Comparison of ENCODE assay signal across 8 cellular contexts in the genomic region with DNA sequence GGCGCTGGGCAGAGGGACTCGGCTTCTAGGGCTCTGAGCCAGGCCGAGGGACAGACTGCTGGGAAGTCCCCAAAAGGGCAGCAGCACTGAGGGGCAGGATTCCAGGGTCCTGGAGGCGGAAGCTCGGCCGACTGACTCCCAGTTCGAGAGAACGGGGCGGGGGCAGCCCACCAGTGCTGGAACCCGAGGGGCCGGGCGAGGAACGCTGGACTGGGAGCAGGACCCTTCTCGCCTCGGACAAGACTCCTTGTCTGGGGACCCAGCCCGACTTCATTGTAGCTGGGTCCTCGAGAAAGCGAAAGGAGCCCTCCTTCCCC. TPM values are rescaled to one million over a fixed set of nuclear protein-coding genes. Genes with fewer than 3 reads are reported as not detected.
DNase-seq lines count a peak whose midpoint lies in the region; ATAC-seq, FAIRE-seq and TF ChIP-seq lines count a peak whose summit lies in the region.

No MANE protein-coding gene starts in this region.

- no peak for FAIRE-seq in endothelial cell of umbilical vein (lab: Jason Lieb, UNC)

- H3K9me3 Mint-ChIP-seq in osteocyte (ENCODE audit: unreplicated experiment), result no peaks in the 10 kb centered on the region

- dilution Hi-C loops in endothelial cell of umbilical vein (cut with MboI; ENCODE audit: extremely low pct_ligation_motif_present, low sequenced_read_pairs), result no loop called here

- H3K27ac Mint-ChIP-seq in osteocyte (ENCODE audit: unreplicated experiment), result peak overlapping the region; percentile 94

- H3K27ac ChIP-seq in endothelial cell of umbilical vein (ENCODE audit: insufficient read depth, low read depth, low read length), result peak overlapping the region; percentile 66

- ATAC-seq in HG03520 (IDR thresholded peaks at IDR 0.05; ENCODE audit: unreplicated experiment), result no peak

- no peak for DNase-seq in GM12865 (ENCODE audit: low read depth)
- no peak for DNase-seq in NT2/D1 (ENCODE audit: low read depth, low spot score)
- DNase-seq in endothelial cell of umbilical vein (ENCODE audit: low read depth, low spot score), result no peak
- no peak for DNase-seq in osteocyte (ENCODE audit: extremely low spot score, unreplicated experiment)
- DNase-seq in SKM-1 (lab: John Stamatoyannopoulos, UW; ENCODE audit: unreplicated experiment), result no peak
- no peak for DNase-seq in 8988T
- DNase-seq in NCI-H2029 treated with DMSO at 0.1 percent for 48 hours (lab: John Stamatoyannopoulos, UW), result no peak

- peaks cover 18% of the 10 kb centered on the region for H3K79me2 ChIP-seq in endothelial cell of umbilical vein (ENCODE audit: control insufficient read depth, insufficient read depth, low read length)

- H3K4me1 Mint-ChIP-seq in osteocyte (ENCODE audit: unreplicated experiment), result peaks cover 30% of the 10 kb centered on the region

- no peak for TF ChIP-seq CTCF in GM12865 (IDR thresholded peaks at IDR 0.05; ENCODE audit: insufficient read depth, low read depth, low read length, missing control alignments)
- TF ChIP-seq CTCF in endothelial cell of umbilical vein (IDR thresholded peaks at IDR 0.05; ENCODE audit: extremely low read depth in 1 of 2, insufficient read depth in 1 of 2, low read depth in 1 of 2, low read length in 2 of 2), result no peak
- TF ChIP-seq CTCF in osteocyte (IDR thresholded peaks at IDR 0.05), result no peak

- H3K9me3 ChIP-seq in NT2/D1 (ENCODE audit: insufficient read depth, low read length), result no peaks in the 10 kb centered on the region
- H3K9me3 ChIP-seq in endothelial cell of umbilical vein (replicated peaks; ENCODE audit: control insufficient read depth, insufficient read depth, low read length), result no peaks in the 10 kb centered on the region

- TF ChIP-seq POLR2A in endothelial cell of umbilical vein (IDR thresholded peaks at IDR 0.05; ENCODE audit: low read depth, low read length), result no peak

- H3K27me3 Mint-ChIP-seq in osteocyte (ENCODE audit: unreplicated experiment), result no peaks in the 10 kb centered on the region

- intact Hi-C loops in endothelial cell of umbilical vein (cut with micrococcal nuclease), result loop anchor here (1.0 to 2.0 kb wide), 4 partner anchors 10 to 78 kb away; a partner anchor contains a TSS

- H3K4me2 ChIP-seq in endothelial cell of umbilical vein (ENCODE audit: insufficient read depth, low read length), result peak overlapping the region; percentile 84

- CTCF ChIA-PET in endothelial cell of umbilical vein (lab: Charles Lee), result interaction anchor here (0.6 to 4.6 kb wide), 19 partner anchors 9 to 256 kb away, joined by 3 to 50 read pairs (median 4); a partner anchor contains a TSS

- BruUV-seq in endothelial cell of umbilical vein (replicated peaks; lab: Mats Ljungman, UMichigan), result no TSS peak

- no peaks in the 10 kb centered on the region for H3K27me3 ChIP-seq in NT2/D1 (ENCODE audit: insufficient read depth, insufficient read length)
- no peaks in the 10 kb centered on the region for H3K27me3 ChIP-seq in endothelial cell of umbilical vein (ENCODE audit: control insufficient read depth in 2 of 2, insufficient read depth in 2 of 2, low read length in 2 of 2)

- H3K9ac ChIP-seq in NT2/D1 (ENCODE audit: insufficient read length, low read depth) (peak overlapping the region; percentile 90), endothelial cell of umbilical vein (replicated peaks; ENCODE audit: extremely low read depth, insufficient read depth, low read length) (peak overlapping the region; percentile 52)

- H4K20me1 ChIP-seq in endothelial cell of umbilical vein (replicated peaks; ENCODE audit: control insufficient read depth, extremely low read depth, insufficient read depth, low read length), result no peaks in the 10 kb centered on the region

- no peaks in the 10 kb centered on the region for H3K9me1 ChIP-seq in endothelial cell of umbilical vein (replicated peaks; ENCODE audit: control insufficient read depth, extremely low read depth, insufficient read depth, low read length)

- H3K4me1 ChIP-seq in NT2/D1 (ENCODE audit: insufficient read depth, insufficient read length) (peaks cover 4% of the 10 kb centered on the region), endothelial cell of umbilical vein (ENCODE audit: control insufficient read depth, extremely low read depth, insufficient read depth, low read length) (peaks cover 21% of the 10 kb centered on the region)

- H3K36me3 Mint-ChIP-seq in osteocyte (ENCODE audit: unreplicated experiment), result no peaks in the 10 kb centered on the region

- H2AFZ ChIP-seq in endothelial cell of umbilical vein (ENCODE audit: low read depth, low read length), result peak overlapping the region; percentile 96

- H3K4me3 ChIP-seq in GM12865 (ENCODE audit: low read depth, low read length) (peak overlapping the region; percentile 66), NT2/D1 (ENCODE audit: insufficient read length, low read depth) (peak overlapping the region; percentile 85), endothelial cell of umbilical vein (replicated peaks in 1 of 3; ENCODE audit: insufficient read depth in 1 of 3, low read depth in 1 of 3, low read length in 3 of 3) (peak overlapping the region; percentile 58 to 76 (median 60))

- POLR2A ChIA-PET in endothelial cell of umbilical vein (lab: Charles Lee), result interaction anchor here (0.9 kb wide), 1 partner anchor 10 kb away, joined by 4 read pairs; a partner anchor contains a TSS

- H3K36me3 ChIP-seq in NT2/D1 (ENCODE audit: insufficient read depth, insufficient read length, low read length) (peaks cover 5% of the 10 kb centered on the region), endothelial cell of umbilical vein (ENCODE audit: control insufficient read depth in 2 of 2, extremely low read depth in 1 of 2, insufficient read depth in 2 of 2, low read length in 2 of 2) (peaks cover 2 to 5% of the 10 kb centered on the region in 2 experiments)

- peak overlapping the region; percentile 87 for H3K4me3 Mint-ChIP-seq in osteocyte (ENCODE audit: unreplicated experiment)

TF ChIP-seq in endothelial cell of umbilical vein, 7 proteins besides CTCF, POLR2A, EP300 and RAD21:
- TF ChIP-seq EZH2 (IDR thresholded peaks at IDR 0.05; ENCODE audit: borderline replicate concordance, low read depth, low read length, severe bottlenecking) (no peak), FOS (IDR thresholded peaks at IDR 0.05; ENCODE audit: borderline replicate concordance, insufficient read depth, low read length) (no peak), POLR2AphosphoS5 (IDR thresholded peaks at IDR 0.05; ENCODE audit: insufficient read depth, low read depth, low read length) (peak; percentile 28), JUN (IDR thresholded peaks at IDR 0.05; ENCODE audit: borderline replicate concordance, insufficient read depth, insufficient read length, low read depth) (no peak)

RNA-seq across cellular contexts. Expression of a gene that starts 0.2 kb away (rescaled TPM):
- total RNA-seq in endothelial cell of umbilical vein, result 51.0 and 56.7 TPM in 2 replicates
- 33.8 and 47.2 TPM in 2 replicates for polyA plus RNA-seq in endothelial cell of umbilical vein
- polyA plus RNA-seq in endothelial cell of umbilical vein (2011; cell fraction: cytosol; rRNA removed), result 13.0 and 19.6 TPM in 2 replicates
- polyA plus RNA-seq in endothelial cell of umbilical vein (2011; cell fraction: nucleus; rRNA removed), result 118 and 122 TPM in 2 replicates
- 32.6 and 43.6 TPM in 2 replicates for polyA plus RNA-seq in endothelial cell of umbilical vein (2012)
- 20.5 and 32.0 TPM in 2 replicates for polyA minus RNA-seq in endothelial cell of umbilical vein
- polyA minus RNA-seq in endothelial cell of umbilical vein (2011; cell fraction: cytosol; rRNA and poly(A)+ RNA removed), result 17.9 TPM
- 34.1 and 47.1 TPM in 2 replicates for polyA minus RNA-seq in endothelial cell of umbilical vein (2011; cell fraction: nucleus; rRNA and poly(A)+ RNA removed)
- total RNA-seq in osteocyte, result 69.4 and 83.5 TPM in 2 replicates

RNA-seq across cellular contexts. Expression of a gene that starts 9.6 kb away (rescaled TPM):
- total RNA-seq in endothelial cell of umbilical vein, result 0.71 and 1.0 TPM in 2 replicates
- polyA plus RNA-seq in endothelial cell of umbilical vein, result 0.99 and 1.0 TPM in 2 replicates
- 0.54 and 0.97 TPM in 2 replicates for polyA plus RNA-seq in endothelial cell of umbilical vein (2011; cell fraction: cytosol; rRNA removed)
- polyA plus RNA-seq in endothelial cell of umbilical vein (2011; cell fraction: nucleus; rRNA removed), result 4.6 and 5.7 TPM in 2 replicates
- polyA plus RNA-seq in endothelial cell of umbilical vein (2012), result 0.95 and 2.3 TPM in 2 replicates
- 0.89 and 1.4 TPM in 2 replicates for polyA minus RNA-seq in endothelial cell of umbilical vein
- polyA minus RNA-seq in endothelial cell of umbilical vein (2011; cell fraction: cytosol; rRNA and poly(A)+ RNA removed), result not detected
- polyA minus RNA-seq in endothelial cell of umbilical vein (2011; cell fraction: nucleus; rRNA and poly(A)+ RNA removed), result 0.72 TPM in 1 of 2 replicates, not detected in the other
- total RNA-seq in osteocyte, result 0.89 and 1.8 TPM in 2 replicates

RNA-seq across cellular contexts. Expression of a gene that starts 10.0 kb away (rescaled TPM):
- 171 and 174 TPM in 2 replicates for total RNA-seq in endothelial cell of umbilical vein
- 33.6 and 33.9 TPM in 2 replicates for polyA plus RNA-seq in endothelial cell of umbilical vein
- 45.5 and 63.4 TPM in 2 replicates for polyA plus RNA-seq in endothelial cell of umbilical vein (2011; cell fraction: cytosol; rRNA removed)
- polyA plus RNA-seq in endothelial cell of umbilical vein (2011; cell fraction: nucleus; rRNA removed), result 66.3 and 72.8 TPM in 2 replicates
- polyA plus RNA-seq in endothelial cell of umbilical vein (2012), result 124 and 128 TPM in 2 replicates
- 134 and 138 TPM in 2 replicates for polyA minus RNA-seq in endothelial cell of umbilical vein
- 37.8 TPM for polyA minus RNA-seq in endothelial cell of umbilical vein (2011; cell fraction: cytosol; rRNA and poly(A)+ RNA removed)
- polyA minus RNA-seq in endothelial cell of umbilical vein (2011; cell fraction: nucleus; rRNA and poly(A)+ RNA removed), result 22.0 and 26.6 TPM in 2 replicates
- total RNA-seq in osteocyte, result 123 and 127 TPM in 2 replicates

RNA-seq across cellular contexts. Expression of a gene that starts 20.1 kb away (rescaled TPM):
- total RNA-seq in endothelial cell of umbilical vein (65.1 and 75.2 TPM in 2 replicates), osteocyte (90.8 and 92.9 TPM in 2 replicates)
- 58.4 and 68.6 TPM in 2 replicates for polyA plus RNA-seq in endothelial cell of umbilical vein
- polyA plus RNA-seq in endothelial cell of umbilical vein (2011; cell fraction: cytosol; rRNA removed), result 107 and 110 TPM in 2 replicates
- 80.7 and 94.6 TPM in 2 replicates for polyA plus RNA-seq in endothelial cell of umbilical vein (2011; cell fraction: nucleus; rRNA removed)
- polyA plus RNA-seq in endothelial cell of umbilical vein (2012), result 72.7 and 84.3 TPM in 2 replicates
- polyA minus RNA-seq in endothelial cell of umbilical vein, result 31.5 and 31.8 TPM in 2 replicates
- polyA minus RNA-seq in endothelial cell of umbilical vein (2011; cell fraction: cytosol; rRNA and poly(A)+ RNA removed), result 18.1 TPM
- polyA minus RNA-seq in endothelial cell of umbilical vein (2011; cell fraction: nucleus; rRNA and poly(A)+ RNA removed), result 13.0 and 19.6 TPM in 2 replicates

RNA-seq across cellular contexts. Expression of a gene that starts 36.8 kb away (rescaled TPM):
- total RNA-seq in endothelial cell of umbilical vein (5.1 and 5.5 TPM in 2 replicates), osteocyte (9.4 and 9.5 TPM in 2 replicates)
- polyA plus RNA-seq in endothelial cell of umbilical vein, result 5.9 and 6.5 TPM in 2 replicates
- polyA plus RNA-seq in endothelial cell of umbilical vein (2011; cell fraction: cytosol; rRNA removed), result 1.6 and 2.1 TPM in 2 replicates
- polyA plus RNA-seq in endothelial cell of umbilical vein (2011; cell fraction: nucleus; rRNA removed), result 42.3 and 47.5 TPM in 2 replicates
- 4.4 and 4.5 TPM in 2 replicates for polyA plus RNA-seq in endothelial cell of umbilical vein (2012)
- 1.4 and 2.1 TPM in 2 replicates for polyA minus RNA-seq in endothelial cell of umbilical vein
- 30.8 TPM for polyA minus RNA-seq in endothelial cell of umbilical vein (2011; cell fraction: cytosol; rRNA and poly(A)+ RNA removed)
- 2.9 and 4.3 TPM in 2 replicates for polyA minus RNA-seq in endothelial cell of umbilical vein (2011; cell fraction: nucleus; rRNA and poly(A)+ RNA removed)
